ENCODE assay signal across 15 cellular contexts in the genomic region with DNA sequence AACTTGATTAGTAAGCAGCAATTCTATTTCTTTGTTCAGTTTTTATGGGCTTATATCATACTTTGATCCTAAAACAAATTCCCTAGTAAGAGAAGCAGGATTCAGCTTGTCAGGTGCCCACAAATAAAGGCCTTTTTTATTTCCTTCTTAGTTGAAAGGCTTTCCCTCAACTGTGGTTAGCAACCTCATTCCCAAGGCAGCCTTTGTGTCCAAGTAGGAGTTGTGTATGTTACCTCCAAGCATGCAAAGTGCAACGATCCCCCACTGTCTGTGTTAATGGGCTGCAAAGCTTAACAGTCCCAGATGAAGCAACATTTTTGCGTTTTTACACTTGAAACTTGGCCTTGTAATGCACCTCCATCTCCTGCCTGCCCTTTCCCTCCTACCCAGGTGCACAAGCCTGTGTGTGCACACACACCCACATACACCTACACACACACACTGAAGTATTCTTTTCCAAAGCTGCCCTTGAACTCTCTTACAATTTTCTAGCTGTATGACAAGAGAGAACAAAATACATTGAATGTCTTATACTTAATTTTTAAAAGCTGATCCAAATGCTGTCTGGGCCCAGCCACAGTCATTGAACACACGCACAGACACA.
DNase-seq lines count a peak whose midpoint lies in the region; ATAC-seq and TF ChIP-seq lines count a peak whose summit lies in the region.
"Had no signal": no experiment of that assay in that cellular context is flagged by ENCODE, and none has a peak within 500 bp of the region (broad histone marks: within the 10 kb centered on the region; RNA-seq: fewer than 3 reads in every experiment).

No MANE protein-coding gene starts in this region.

- peak overlapping the region; percentile 93 for H3K14ac ChIP-seq in IMR-90 (replicated peaks; ENCODE audit: low read depth, low read length)

- no CpG with 5 or more reads among the region's 3 CpGs for WGBS in IMR-90 (ENCODE audit: extremely low coverage in 2 of 2, insufficient read length in 1 of 2), 2 experiments

- no peak overlapping the region for H3K9ac ChIP-seq in IMR-90 (ENCODE audit: low read depth, low read length)

- H3K4me3 ChIP-seq in IMR-90 (ENCODE audit: insufficient read depth, low read depth, low read length) (no peak overlapping the region), astrocyte of the spinal cord (ENCODE audit: low read depth, low read length) (no peak overlapping the region), skin epidermis (no peak overlapping the region)

- ATAC-seq in IMR-90 (ENCODE audit: low read depth) (peak; percentile 10), GM18498 (IDR thresholded peaks at IDR 0.05; ENCODE audit: unreplicated experiment) (no peak)

- CTCF ChIA-PET in IMR-90 (lab: Yijun Ruan, JAX), result interaction anchor here (0.8 to 1.7 kb wide), 2 partner anchors 11 to 744 kb away, joined by 4 to 9 read pairs; no protein-coding TSS in a partner anchor

- peaks cover 11% of the 10 kb centered on the region for H3K9me1 ChIP-seq in IMR-90 (ENCODE audit: insufficient read depth, low read length)

- peak overlapping the region; percentile 33 for H4K5ac ChIP-seq in IMR-90 (ENCODE audit: low read depth, low read length)

- peak overlapping the region; percentile 86 for H2BK5ac ChIP-seq in IMR-90 (ENCODE audit: low read depth, low read length, poor library complexity, severe bottlenecking)

- peak overlapping the region; percentile 86 for H2AFZ ChIP-seq in IMR-90 (replicated peaks; ENCODE audit: low read length, poor library complexity)

- H2BK15ac ChIP-seq in IMR-90 (ENCODE audit: low read depth, low read length), result peak overlapping the region; percentile 92

- H3K27ac ChIP-seq in IMR-90 (ENCODE audit: insufficient read depth, low read length), result peak overlapping the region; percentile 39
- peak overlapping the region in 14 of 21 experiments; percentile 46 to 93 (median 66) for H3K27ac ChIP-seq in skin epidermis

- H3K36me3 ChIP-seq in IMR-90 (ENCODE audit: control insufficient read depth, insufficient read depth, low read length), result no peaks in the 10 kb centered on the region

- intact Hi-C loops in IMR-90 (cut with micrococcal nuclease), result no loop called here

- no peaks in the 10 kb centered on the region for H3K79me1 ChIP-seq in IMR-90 (ENCODE audit: low read depth in 1 of 2, low read length in 2 of 2)

- peak overlapping the region; percentile 16; the same call in 1 of the 2 replicates for H3K4me2 ChIP-seq in IMR-90 (ENCODE audit: low read depth, low read length)

- dilution Hi-C loops in IMR-90 (cut with HindIII; ENCODE audit: low sequenced_read_pairs, unreplicated experiment), result no loop called here

- H4K20me1 ChIP-seq in IMR-90 (ENCODE audit: insufficient read depth, low read length), result no peaks in the 10 kb centered on the region

- BruUV-seq in IMR-90 (replicated peaks; lab: Mats Ljungman, UMichigan), result no TSS peak

- POLR2A ChIA-PET in IMR-90 (lab: Charles Lee; ENCODE audit: unreplicated experiment), result no interaction called here

- TF ChIP-seq CTCF in IMR-90 (conservative IDR thresholded peaks at IDR 0.05; ENCODE audit: low read depth, low read length) (no peak), astrocyte of the spinal cord (IDR thresholded peaks at IDR 0.05; ENCODE audit: low read depth, low read length) (no peak)

- peaks cover 16% of the 10 kb centered on the region for H3K4me1 ChIP-seq in IMR-90 (ENCODE audit: control insufficient read depth, insufficient read depth, low read length)

- H2AK5ac ChIP-seq in IMR-90 (ENCODE audit: low read depth, low read length), result peak overlapping the region; percentile 85

- H3K4ac ChIP-seq in IMR-90 (ENCODE audit: low read depth, low read length), result peak overlapping the region; percentile 90

- no peak overlapping the region; the same call in 1 of the 2 replicates for H3K56ac ChIP-seq in IMR-90 (ENCODE audit: extremely low read depth, insufficient read depth, low read length)

- peak overlapping the region; percentile 97 for H2BK20ac ChIP-seq in IMR-90 (ENCODE audit: low read depth, low read length)

- TF ChIP-seq RAD21 in IMR-90 (IDR thresholded peaks at IDR 0.05; ENCODE audit: low read length), result no peak

- in situ Hi-C loops in IMR-90 (cut with MboI; ENCODE audit: low sequenced_read_pairs), result no loop called here
- in situ Hi-C loops in astrocyte of the spinal cord (cut with HindIII; ENCODE audit: low sequenced_read_pairs), result no loop called here

- peak overlapping the region; percentile 68 to 90; a peak in 3 of 4 replicates for H4K8ac ChIP-seq in IMR-90 (ENCODE audit: low read depth in 2 of 2, low read length in 2 of 2)

- no peaks in the 10 kb centered on the region for H3K27me3 ChIP-seq in IMR-90 (ENCODE audit: control insufficient read depth, insufficient read depth, low read length)

- peak overlapping the region; percentile 97 for H2BK120ac ChIP-seq in IMR-90 (ENCODE audit: low read depth, low read length)

- peak overlapping the region; percentile 79 for H2AK9ac ChIP-seq in IMR-90 (replicated peaks; ENCODE audit: low read depth, low read length, poor library complexity)

- no peaks in the 10 kb centered on the region for H3K9me3 ChIP-seq in IMR-90 (ENCODE audit: control insufficient read depth, insufficient read depth, low read length)

- peak overlapping the region; percentile 74 for H3K18ac ChIP-seq in IMR-90 (ENCODE audit: low read depth, low read length)

- peak overlapping the region; percentile 96 for H4K91ac ChIP-seq in IMR-90 (ENCODE audit: insufficient read depth, low read depth, low read length)

- peak; percentile 43 for DNase-seq in IMR-90
- DNase-seq in astrocyte of the spinal cord (ENCODE audit: low read depth, low spot score), result peak; percentile 66
- DNase-seq in glomerular visceral epithelial cell (ENCODE audit: extremely low spot score), result peak; percentile 36
- DNase-seq in GM19240 (ENCODE audit: insufficient read length, low spot score), result no peak
- DNase-seq in DMS 273 (lab: John Stamatoyannopoulos, UW; ENCODE audit: unreplicated experiment), result no peak
- DNase-seq in NCI-H1048 (lab: John Stamatoyannopoulos, UW), result no peak
- DNase-seq: activated CD4-positive, alpha-beta T cell treated with anti-CD3 and anti-CD28 coated beads, Interleukin-2, amount 10 ng/mL, durations not matched to agents 7 days and 5 days; activated T-cell treated with anti-CD3 and anti-CD28 coated beads, Interleukin-2, amount 50 U/mL, for 24 hours; CD4-positive, alpha-beta T cell; immature natural killer cell; KG1; NCI-H1694 treated with DMSO at 0.1 percent for 48 hours; stimulated activated CD4-positive, alpha-beta T cell treated with anti-CD3 and anti-CD28 coated beads, Interleukin-2, amount 100 ng/mL, for 48 hours had no signal

- peak overlapping the region; percentile 54 for H3K23ac ChIP-seq in IMR-90 (ENCODE audit: low read depth, low read length)

- no peak for TF ChIP-seq POLR2A in IMR-90 (IDR thresholded peaks at IDR 0.05; ENCODE audit: low read depth, low read length)

TF ChIP-seq in IMR-90, 13 proteins besides CTCF, POLR2A, EP300 and RAD21:
- no peak for TF ChIP-seq FOS (IDR thresholded peaks at IDR 0.05; ENCODE audit: low read depth, low read length)
- TF ChIP-seq CEBPB (IDR thresholded peaks at IDR 0.05; ENCODE audit: low read depth, low read length), result 0 out of 2 replicates have a peak, but pooled peaks have one; percentile 38

Comparison
In these comparisons a context has a peak if more than half of its experiments do, and no peak if none do; other contexts are left out.
1. DNase-seq: peak in IMR-90 (single experiment), astrocyte of the spinal cord (single experiment) and glomerular visceral epithelial cell (single experiment); none in GM19240 (single experiment), DMS 273 (single experiment) and NCI-H1048 (single experiment).